Comparison of ENCODE assay signal across 22 cellular contexts in the genomic region with DNA sequence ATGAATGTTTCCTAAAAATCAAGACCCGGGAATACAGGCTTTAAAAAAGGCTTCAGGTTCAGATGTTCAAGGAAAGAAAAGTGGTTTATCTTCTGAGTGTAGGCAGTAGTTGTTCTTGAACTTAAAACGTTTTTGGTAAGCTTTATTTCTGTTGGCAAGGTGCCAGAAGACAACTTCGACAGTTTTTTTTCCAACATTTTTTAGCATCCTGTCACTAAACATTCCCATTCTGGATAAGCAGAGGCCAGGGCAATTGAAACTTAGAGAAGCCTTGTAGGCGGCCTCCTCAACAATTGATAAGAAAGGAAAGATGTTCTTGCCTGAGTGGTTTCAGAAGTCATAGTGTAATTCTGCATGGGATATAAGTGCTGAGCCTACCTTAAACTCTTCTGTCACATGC.
DNase-seq lines count a peak whose midpoint lies in the region; ATAC-seq and TF ChIP-seq lines count a peak whose summit lies in the region.
"Had no signal": no experiment of that assay in that cellular context is flagged by ENCODE, and none has a peak within 500 bp of the region (broad histone marks: within the 10 kb centered on the region; RNA-seq: fewer than 3 reads in every experiment).

No MANE protein-coding gene starts in this region.

- H3K27ac ChIP-seq in IMR-90 (ENCODE audit: insufficient read depth, low read length) = no peak overlapping the region
- no peak overlapping the region for H3K27ac ChIP-seq in mesenchymal stem cell (ENCODE audit: low read length, poor library complexity, severe bottlenecking)
- H3K27ac ChIP-seq: parathyroid adenoma, Peyer's patch, SK-N-MC had no signal

- H4K91ac ChIP-seq in IMR-90 (ENCODE audit: insufficient read depth, low read depth, low read length) (no peak overlapping the region), mesenchymal stem cell (ENCODE audit: low read length) (no peak overlapping the region)

- H2BK20ac ChIP-seq in IMR-90 (ENCODE audit: low read depth, low read length) = no peak overlapping the region

- no peak overlapping the region for H4K8ac ChIP-seq in IMR-90 (ENCODE audit: low read depth in 2 of 2, low read length in 2 of 2)
- H4K8ac ChIP-seq in mesenchymal stem cell (ENCODE audit: low read length) = no peak overlapping the region

- CTCF ChIA-PET in IMR-90 (lab: Yijun Ruan, JAX) = no interaction called here

- H2BK120ac ChIP-seq in IMR-90 (ENCODE audit: low read depth, low read length) (no peak overlapping the region), mesenchymal stem cell (ENCODE audit: low read depth, low read length) (no peak overlapping the region)

- H3K4me2 ChIP-seq in IMR-90 (ENCODE audit: low read depth, low read length) (no peak overlapping the region), mesenchymal stem cell (ENCODE audit: low read length, poor library complexity, severe bottlenecking) (no peak overlapping the region)

- H3K4me1 ChIP-seq in IMR-90 (ENCODE audit: control insufficient read depth, insufficient read depth, low read length) (no peaks in the 10 kb centered on the region; the same call in 1 of the 2 replicates), mesenchymal stem cell (ENCODE audit: control insufficient read depth, insufficient read depth, low read depth, low read length) (no peaks in the 10 kb centered on the region)
- H3K4me1 ChIP-seq: parathyroid adenoma, Peyer's patch had no signal

- no peak for ATAC-seq in IMR-90 (ENCODE audit: low read depth)
- ATAC-seq: activated CD8-positive, alpha-beta memory T cell treated with anti-CD3 and anti-CD28 coated beads, Interleukin-2, amount 10 ng/mL, durations not matched to agents 7 days and 5 days; activated naive CD8-positive, alpha-beta T cell treated with anti-CD3 and anti-CD28 coated beads, Interleukin-2, amount 50 U/mL, for 24 hours; activated T-helper 17 cell treated with anti-CD3 and anti-CD28 coated beads, Interleukin-2, amount 50 U/mL, for 72 hours; esophagus mucosa; natural killer cell had no signal

- no peak for TF ChIP-seq RAD21 in IMR-90 (IDR thresholded peaks at IDR 0.05; ENCODE audit: low read length)

- no peak overlapping the region for H2AK5ac ChIP-seq in IMR-90 (ENCODE audit: low read depth, low read length)
- H2AK5ac ChIP-seq in mesenchymal stem cell (ENCODE audit: low read length, severe bottlenecking) = no peak overlapping the region

- H3K9me1 ChIP-seq in IMR-90 (ENCODE audit: insufficient read depth, low read length) = no peaks in the 10 kb centered on the region

- H3K4me3 ChIP-seq in IMR-90 (ENCODE audit: insufficient read depth, low read depth, low read length) (no peak overlapping the region), choroid plexus epithelial cell (ENCODE audit: low read depth, low read length) (no peak overlapping the region), mesenchymal stem cell (ENCODE audit: insufficient read depth in 1 of 2, low read depth in 1 of 2, low read length in 2 of 2) (no peak overlapping the region)
- H3K4me3 ChIP-seq: Peyer's patch, SK-N-MC had no signal

- peak; percentile 45 for DNase-seq in EL
- DNase-seq in IMR-90 = peak; percentile 58
- DNase-seq in choroid plexus epithelial cell (ENCODE audit: low read depth) = peak; percentile 26
- DNase-seq in mesenchymal stem cell = peak; percentile 4
- DNase-seq in SKM-1 (lab: John Stamatoyannopoulos, UW; ENCODE audit: unreplicated experiment) = no peak
- DNase-seq in foreskin melanocyte = no peak
- no peak for DNase-seq in GM19240 (ENCODE audit: insufficient read length, low spot score)
- DNase-seq in cerebellar cortex (ENCODE audit: low spot score) = no peak
- DNase-seq: activated CD8-positive, alpha-beta memory T cell treated with anti-CD3 and anti-CD28 coated beads, Interleukin-2, amount 10 ng/mL, durations not matched to agents 7 days and 5 days; activated naive CD8-positive, alpha-beta T cell treated with anti-CD3 and anti-CD28 coated beads, Interleukin-2, amount 50 U/mL, for 24 hours; caudate nucleus; effector CD4-positive, alpha-beta T cell; natural killer cell; NCI-H1417; NCI-H82; Peyer's patch; stimulated activated CD4-positive, alpha-beta T cell treated with anti-CD3 and anti-CD28 coated beads, Interleukin-2, amount 100 ng/mL, for 48 hours; trophoblast cell had no signal

- H2BK12ac ChIP-seq in mesenchymal stem cell (ENCODE audit: low read length in 2 of 2) = no peak overlapping the region

- H3K9ac ChIP-seq in IMR-90 (ENCODE audit: low read depth, low read length) (no peak overlapping the region), mesenchymal stem cell (ENCODE audit: low read length) (no peak overlapping the region)
- H3K9ac ChIP-seq: parathyroid adenoma had no signal

- H3K79me1 ChIP-seq in IMR-90 (ENCODE audit: low read depth in 1 of 2, low read length in 2 of 2) = no peaks in the 10 kb centered on the region
- H3K79me1 ChIP-seq in mesenchymal stem cell (replicated peaks; ENCODE audit: low read length, poor library complexity, severe bottlenecking) = no peaks in the 10 kb centered on the region

- WGBS in IMR-90 (ENCODE audit: extremely low coverage in 2 of 2, insufficient read length in 1 of 2), 2 experiments = no CpG with 5 or more reads among the region's 4 CpGs
- WGBS in mesenchymal stem cell = 60% methylated on average over 4 of the region's 4 CpGs

- POLR2A ChIA-PET in IMR-90 (lab: Charles Lee; ENCODE audit: unreplicated experiment) = no interaction called here

- intact Hi-C loops in IMR-90 (cut with micrococcal nuclease) = no loop called here

- no peak for TF ChIP-seq CTCF in IMR-90 (conservative IDR thresholded peaks at IDR 0.05; ENCODE audit: low read depth, low read length)
- no peak for TF ChIP-seq CTCF in choroid plexus epithelial cell (conservative IDR thresholded peaks at IDR 0.05; ENCODE audit: low read depth, low read length)

- H2AFZ ChIP-seq in IMR-90 (replicated peaks; ENCODE audit: low read length, poor library complexity) = no peak overlapping the region
- no peak overlapping the region for H2AFZ ChIP-seq in mesenchymal stem cell (ENCODE audit: low read depth, low read length)
- H2AFZ ChIP-seq: parathyroid adenoma had no signal

- H3K14ac ChIP-seq in IMR-90 (replicated peaks; ENCODE audit: low read depth, low read length) (no peak overlapping the region), mesenchymal stem cell (ENCODE audit: low read length in 2 of 2) (no peak overlapping the region)

- in situ Hi-C loops in IMR-90 (cut with MboI; ENCODE audit: low sequenced_read_pairs) = no loop called here

- dilution Hi-C loops in IMR-90 (cut with HindIII; ENCODE audit: low sequenced_read_pairs, unreplicated experiment) = no loop called here

- H2AK9ac ChIP-seq in IMR-90 (replicated peaks; ENCODE audit: low read depth, low read length, poor library complexity) = no peak overlapping the region

- no peaks in the 10 kb centered on the region for H3K9me3 ChIP-seq in IMR-90 (ENCODE audit: control insufficient read depth, insufficient read depth, low read length)
- no peaks in the 10 kb centered on the region for H3K9me3 ChIP-seq in mesenchymal stem cell (ENCODE audit: control insufficient read depth, low read length)
- H3K9me3 ChIP-seq: Peyer's patch had no signal

- H3K36me3 ChIP-seq in IMR-90 (ENCODE audit: control insufficient read depth, insufficient read depth, low read length) (no peaks in the 10 kb centered on the region), mesenchymal stem cell (ENCODE audit: control insufficient read depth in 1 of 2, insufficient read depth in 2 of 2, low read depth in 1 of 2, low read length in 2 of 2) (no peaks in the 10 kb centered on the region)

- no peak overlapping the region for H3K18ac ChIP-seq in IMR-90 (ENCODE audit: low read depth, low read length)
- no peak overlapping the region for H3K18ac ChIP-seq in mesenchymal stem cell (ENCODE audit: low read depth in 1 of 2, low read length in 2 of 2)

- no peak overlapping the region for H3K4ac ChIP-seq in IMR-90 (ENCODE audit: low read depth, low read length)
- no peak overlapping the region for H3K4ac ChIP-seq in mesenchymal stem cell (ENCODE audit: low read depth in 1 of 2, low read length in 2 of 2)

- no peaks in the 10 kb centered on the region for H3K27me3 ChIP-seq in IMR-90 (ENCODE audit: control insufficient read depth, insufficient read depth, low read length)
- no peaks in the 10 kb centered on the region for H3K27me3 ChIP-seq in mesenchymal stem cell (ENCODE audit: control insufficient read depth in 1 of 2, insufficient read depth in 1 of 2, low read length in 2 of 2)
- H3K27me3 ChIP-seq: Peyer's patch had no signal

- H4K20me1 ChIP-seq in IMR-90 (ENCODE audit: insufficient read depth, low read length) = no peaks in the 10 kb centered on the region

- H2BK5ac ChIP-seq in IMR-90 (ENCODE audit: low read depth, low read length, poor library complexity, severe bottlenecking) (no peak overlapping the region), mesenchymal stem cell (ENCODE audit: low read depth, low read length, poor library complexity, severe bottlenecking) (no peak overlapping the region)

- no peak for TF ChIP-seq POLR2A in IMR-90 (IDR thresholded peaks at IDR 0.05; ENCODE audit: low read depth, low read length)

- H3K56ac ChIP-seq in IMR-90 (ENCODE audit: extremely low read depth, insufficient read depth, low read length) = no peak overlapping the region

- no TSS peak for BruUV-seq in IMR-90 (replicated peaks; lab: Mats Ljungman, UMichigan)

- H2BK15ac ChIP-seq in IMR-90 (ENCODE audit: low read depth, low read length) (no peak overlapping the region), mesenchymal stem cell (ENCODE audit: low read depth, poor library complexity, severe bottlenecking) (no peak overlapping the region)

- H3K23ac ChIP-seq in IMR-90 (ENCODE audit: low read depth, low read length) (no peak overlapping the region), mesenchymal stem cell (ENCODE audit: low read length in 2 of 2) (no peak overlapping the region)

- H4K5ac ChIP-seq in IMR-90 (ENCODE audit: low read depth, low read length) = no peak overlapping the region

TF ChIP-seq in IMR-90, 13 proteins besides CTCF, POLR2A, EP300 and RAD21 (continues in another document):
- no peak for TF ChIP-seq CEBPB (IDR thresholded peaks at IDR 0.05; ENCODE audit: low read depth, low read length)
- TF ChIP-seq, protein P1, sequence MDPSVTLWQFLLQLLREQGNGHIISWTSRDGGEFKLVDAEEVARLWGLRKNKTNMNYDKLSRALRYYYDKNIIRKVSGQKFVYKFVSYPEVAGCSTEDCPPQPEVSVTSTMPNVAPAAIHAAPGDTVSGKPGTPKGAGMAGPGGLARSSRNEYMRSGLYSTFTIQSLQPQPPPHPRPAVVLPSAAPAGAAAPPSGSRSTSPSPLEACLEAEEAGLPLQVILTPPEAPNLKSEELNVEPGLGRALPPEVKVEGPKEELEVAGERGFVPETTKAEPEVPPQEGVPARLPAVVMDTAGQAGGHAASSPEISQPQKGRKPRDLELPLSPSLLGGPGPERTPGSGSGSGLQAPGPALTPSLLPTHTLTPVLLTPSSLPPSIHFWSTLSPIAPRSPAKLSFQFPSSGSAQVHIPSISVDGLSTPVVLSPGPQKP (IDR thresholded peaks at IDR 0.05; ENCODE audit: borderline replicate concordance, low read depth, low read length) = no peak

Comparison
In these comparisons a context has a peak if more than half of its experiments do, and no peak if none do; other contexts are left out.
1. DNase-seq: peak in EL (single experiment), IMR-90 (single experiment), choroid plexus epithelial cell (single experiment) and mesenchymal stem cell (single experiment); none in SKM-1 (single experiment), foreskin melanocyte (single experiment), GM19240 (single experiment) and cerebellar cortex (single experiment).